8 cellular contexts compared by ENCODE assay signal in the genomic region with DNA sequence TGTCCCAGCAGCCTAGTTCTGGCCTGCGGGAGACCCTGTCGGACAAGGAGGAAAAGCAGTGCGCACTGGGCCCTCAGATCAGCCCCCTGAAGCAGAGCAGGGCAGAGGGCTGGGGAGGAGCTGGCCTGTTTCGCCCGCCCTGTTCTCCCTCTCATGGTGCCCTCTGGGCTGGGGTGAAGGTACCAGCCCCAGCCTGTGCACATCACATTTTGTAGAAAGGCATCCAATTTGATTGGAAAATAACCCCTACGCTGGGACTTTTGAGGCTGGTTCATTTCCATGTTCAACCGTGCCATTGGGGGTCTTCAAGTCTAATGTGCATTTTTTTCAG. TPM values are rescaled to one million over a fixed set of nuclear protein-coding genes. Genes with fewer than 3 reads are reported as not detected.
DNase-seq lines count a peak whose midpoint lies in the region; ATAC-seq and TF ChIP-seq lines count a peak whose summit lies in the region.

No MANE protein-coding gene starts in this region.

- H3K27ac ChIP-seq in RWPE1 (peak overlapping the region; percentile 94), gastrocnemius medialis (no peak overlapping the region)

- H3K4me3 ChIP-seq in fibroblast of pulmonary artery (replicated peaks; ENCODE audit: low read depth, low read length) (peak overlapping the region; percentile 74), gastrocnemius medialis (peak overlapping the region; percentile 72 to 92 (median 83))

- TF ChIP-seq POLR2A in gastrocnemius medialis (IDR thresholded peaks at IDR 0.05): no peak

- in situ Hi-C loops in gastrocnemius medialis (cut with MboI; ENCODE audit: low sequenced_read_pairs in 4 of 4): no loop called here

- H3K9me3 ChIP-seq in gastrocnemius medialis: no peaks in the 10 kb centered on the region

- POLR2A ChIA-PET in RWPE1 (lab: Yijun Ruan, JAX; ENCODE audit: low non-redundant PET): no interaction called here

- H3K27me3 ChIP-seq in gastrocnemius medialis: no peaks in the 10 kb centered on the region

- intact Hi-C loops in gastrocnemius medialis (cut with DNase I; ENCODE audit: low total_unique reads): no loop called here

- TF ChIP-seq CTCF in RWPE1 (conservative IDR thresholded peaks at IDR 0.05; ENCODE audit: low read depth): no peak
- TF ChIP-seq CTCF in fibroblast of pulmonary artery (IDR thresholded peaks at IDR 0.05; ENCODE audit: low read length, missing control alignments): no peak
- TF ChIP-seq CTCF in gastrocnemius medialis (IDR thresholded peaks at IDR 0.05 in 4 of 5, conservative IDR thresholded peaks at IDR 0.05 in 1 of 5): no peak

- ATAC-seq in GM19395 (IDR thresholded peaks at IDR 0.05; ENCODE audit: unreplicated experiment) (peak; percentile 1), gastrocnemius medialis (no peak), GM21447 (IDR thresholded peaks at IDR 0.05; ENCODE audit: unreplicated experiment) (no peak), HG03045 (IDR thresholded peaks at IDR 0.05; ENCODE audit: unreplicated experiment) (no peak)

- H3K36me3 ChIP-seq in gastrocnemius medialis: no peaks in the 10 kb centered on the region

- CTCF ChIA-PET in RWPE1 (lab: Yijun Ruan, JAX): interaction anchor here (0.6 kb wide), 1 partner anchor 275 kb away, joined by 4 read pairs; no protein-coding TSS in a partner anchor

- H3K4me1 ChIP-seq in gastrocnemius medialis: peaks cover 43 to 48% of the 10 kb centered on the region in 2 donors

- DNase-seq in RWPE1 (ENCODE audit: low spot score) (peak; percentile 26), fibroblast of pulmonary artery (ENCODE audit: low read depth) (no peak), gastrocnemius medialis (no peak), EL (no peak)
- no peak for DNase-seq in stimulated activated CD4-positive, alpha-beta T cell treated with anti-CD3 and anti-CD28 coated beads, Interleukin-2, amount 100 ng/mL, for 48 hours

RNA-seq across cellular contexts. Expression of gene NAP1L4, which starts 0.8 kb away (rescaled TPM):
- total RNA-seq in gastrocnemius medialis: 100 to 1,000 TPM in 3 of 4 donors, 10 to 100 TPM in 1; 86.4 to 123 (median 111) TPM
